In genomic region chr11:48675945-48676344, GRCh38 we compare ENCODE assay signal across 21 cellular contexts.
DNase-seq lines count a peak whose midpoint lies in the region; ATAC-seq, FAIRE-seq and TF ChIP-seq lines count a peak whose summit lies in the region.
"Had no signal": no experiment of that assay in that cellular context is flagged by ENCODE, and none has a peak within 500 bp of the region (broad histone marks: within the 10 kb centered on the region; RNA-seq: fewer than 3 reads in every experiment).

No MANE protein-coding gene starts in this region.

- POLR2A ChIA-PET in A549 (lab: Yijun Ruan, JAX), result no interaction called here
- POLR2A ChIA-PET in IMR-90 (lab: Charles Lee; ENCODE audit: unreplicated experiment), result no interaction called here

- H3K9me3 ChIP-seq in A549, result peaks cover 4% of the 10 kb centered on the region; the same call in 2 of the 3 replicates
- no peaks in the 10 kb centered on the region; the same call in 1 of the 2 replicates for H3K9me3 ChIP-seq in IMR-90 (ENCODE audit: control insufficient read depth, insufficient read depth, low read length)
- H3K9me3 ChIP-seq in liver (ENCODE audit: control insufficient read depth in 4 of 4, low read length in 3 of 4), result peaks cover 4 to 48% (median 8%) of the 10 kb centered on the region in 4 donors
- H3K9me3 ChIP-seq: Caco-2 had no signal

- H2AK5ac ChIP-seq in IMR-90 (ENCODE audit: low read depth, low read length), result no peak overlapping the region

- H4K5ac ChIP-seq in IMR-90 (ENCODE audit: low read depth, low read length), result no peak overlapping the region

- H3K4me3 Mint-ChIP-seq in HFFc6, result no peak overlapping the region
- H3K4me3 Mint-ChIP-seq: B cell; CD4-positive, alpha-beta T cell; CD8-positive, alpha-beta T cell had no signal

- TF ChIP-seq RAD21 in A549 (conservative IDR thresholded peaks at IDR 0.05 in 1 of 2, IDR thresholded peaks at IDR 0.05 in 1 of 2), result no peak
- TF ChIP-seq RAD21 in IMR-90 (IDR thresholded peaks at IDR 0.05; ENCODE audit: low read length), result no peak
- TF ChIP-seq RAD21 in liver (IDR thresholded peaks at IDR 0.05), result no peak

- no TSS peak for BruUV-seq in IMR-90 (replicated peaks; lab: Mats Ljungman, UMichigan)

- H3K27ac ChIP-seq in A549 (no peak overlapping the region), IMR-90 (ENCODE audit: insufficient read depth, low read length) (no peak overlapping the region), liver (ENCODE audit: low read depth in 1 of 2, low read length in 2 of 2) (no peak overlapping the region)
- H3K27ac ChIP-seq: BLaER1 treated with 17β-estradiol and CSF1 and Interleukin-3, amounts not matched to agents 10 nM and 100 nM; C4-2B had no signal

- H3K18ac ChIP-seq in IMR-90 (ENCODE audit: low read depth, low read length), result no peak overlapping the region

- peaks cover 80% of the 10 kb centered on the region for H3K9me3 Mint-ChIP-seq in HFFc6

- H3K4me2 ChIP-seq in A549, result no peak overlapping the region
- H3K4me2 ChIP-seq in IMR-90 (ENCODE audit: low read depth, low read length), result no peak overlapping the region
- H3K4me2 ChIP-seq: BLaER1 treated with 17β-estradiol and CSF1 and Interleukin-3, amounts not matched to agents 10 nM and 100 nM had no signal

- 11% methylated on average over 3 of the region's 3 CpGs for WGBS in A549 (ENCODE audit: missing lambda C conversion rate)
- WGBS in IMR-90 (ENCODE audit: extremely low coverage in 2 of 2, insufficient read length in 1 of 2), 2 experiments, result no CpG with 5 or more reads among the region's 3 CpGs
- 85% methylated on average over 3 of the region's 3 CpGs for WGBS in liver

- H4K20me1 ChIP-seq in IMR-90 (ENCODE audit: insufficient read depth, low read length), result no peaks in the 10 kb centered on the region
- H4K20me1 ChIP-seq: BLaER1 treated with 17β-estradiol and CSF1 and Interleukin-3, amounts not matched to agents 10 nM and 100 nM had no signal

- H3K9me1 ChIP-seq in IMR-90 (ENCODE audit: insufficient read depth, low read length), result no peaks in the 10 kb centered on the region

- TF ChIP-seq POLR2A in A549 (IDR thresholded peaks at IDR 0.05; ENCODE audit: low read length) (no peak), IMR-90 (IDR thresholded peaks at IDR 0.05; ENCODE audit: low read depth, low read length) (no peak)

- intact Hi-C loops in IMR-90 (cut with micrococcal nuclease), result no loop called here

- H3K36me3 Mint-ChIP-seq in HFFc6 (ENCODE audit: low read depth), result peaks cover 10% of the 10 kb centered on the region
- H3K36me3 Mint-ChIP-seq: CD8-positive, alpha-beta T cell had no signal

- TF ChIP-seq CTCF in A549 (IDR thresholded peaks at IDR 0.05) (no peak), IMR-90 (conservative IDR thresholded peaks at IDR 0.05; ENCODE audit: low read depth, low read length) (no peak), liver (IDR thresholded peaks at IDR 0.05; ENCODE audit: low read depth, low read length, missing input control) (no peak), HFFc6 (IDR thresholded peaks at IDR 0.05) (no peak)

- H2BK15ac ChIP-seq in IMR-90 (ENCODE audit: low read depth, low read length), result no peak overlapping the region

- H3K4me3 ChIP-seq in A549, result no peak overlapping the region
- H3K4me3 ChIP-seq in IMR-90 (ENCODE audit: insufficient read depth, low read depth, low read length), result no peak overlapping the region
- H3K4me3 ChIP-seq in liver (ENCODE audit: low read depth in 1 of 3, low read length in 3 of 3), result peak overlapping the region in 2 of 3 donors; percentile 11 to 41
- H3K4me3 ChIP-seq: BLaER1 treated with 17β-estradiol and CSF1 and Interleukin-3, amounts not matched to agents 10 nM and 100 nM had no signal

- no peak overlapping the region for H3K4ac ChIP-seq in IMR-90 (ENCODE audit: low read depth, low read length)

- no peak for FAIRE-seq in A549 (lab: Jason Lieb, UNC)
- FAIRE-seq: A204.1, D721Med, G401.6, GM12891, GM19239 had no signal

- ATAC-seq in A549 (no peak), IMR-90 (ENCODE audit: low read depth) (no peak)
- ATAC-seq: CD8-positive, alpha-beta T cell had no signal

- H2BK20ac ChIP-seq in IMR-90 (ENCODE audit: low read depth, low read length), result no peak overlapping the region

- TF ChIP-seq EP300 in A549 (IDR thresholded peaks at IDR 0.05), result no peak

- CTCF ChIA-PET in A549 (lab: Yijun Ruan, JAX) (no interaction called here), IMR-90 (lab: Yijun Ruan, JAX) (no interaction called here)

- H3K56ac ChIP-seq in IMR-90 (ENCODE audit: extremely low read depth, insufficient read depth, low read length), result no peak overlapping the region

- no peaks in the 10 kb centered on the region for H3K27me3 Mint-ChIP-seq in HFFc6 (ENCODE audit: insufficient read depth)
- H3K27me3 Mint-ChIP-seq: B cell; CD4-positive, alpha-beta T cell had no signal

- no peak overlapping the region for H4K8ac ChIP-seq in IMR-90 (ENCODE audit: low read depth in 2 of 2, low read length in 2 of 2)

- no peak overlapping the region for H2AK9ac ChIP-seq in IMR-90 (replicated peaks; ENCODE audit: low read depth, low read length, poor library complexity)

- H3K4me1 Mint-ChIP-seq in HFFc6 (ENCODE audit: low read depth), result no peaks in the 10 kb centered on the region
- H3K4me1 Mint-ChIP-seq: B cell had no signal

- dilution Hi-C loops in IMR-90 (cut with HindIII; ENCODE audit: low sequenced_read_pairs, unreplicated experiment), result no loop called here

- H2BK120ac ChIP-seq in IMR-90 (ENCODE audit: low read depth, low read length), result no peak overlapping the region

- H3K9ac ChIP-seq in IMR-90 (ENCODE audit: low read depth, low read length), result no peak overlapping the region
- H3K9ac ChIP-seq in liver (ENCODE audit: low read depth in 1 of 2, low read length in 2 of 2), result no peak overlapping the region
- H3K9ac ChIP-seq: BLaER1 treated with 17β-estradiol and CSF1 and Interleukin-3, amounts not matched to agents 10 nM and 100 nM had no signal

- H3K27me3 ChIP-seq in IMR-90 (ENCODE audit: control insufficient read depth, insufficient read depth, low read length), result no peaks in the 10 kb centered on the region
- no peaks in the 10 kb centered on the region for H3K27me3 ChIP-seq in liver (ENCODE audit: control insufficient read depth in 4 of 4, insufficient read depth in 4 of 4, low read length in 3 of 4)
- H3K27me3 ChIP-seq: BLaER1 treated with 17β-estradiol and CSF1 and Interleukin-3, amounts not matched to agents 10 nM and 100 nM had no signal

- no peak overlapping the region for H3K23ac ChIP-seq in IMR-90 (ENCODE audit: low read depth, low read length)

- H3K4me1 ChIP-seq in A549 (no peaks in the 10 kb centered on the region), IMR-90 (ENCODE audit: control insufficient read depth, insufficient read depth, low read length) (no peaks in the 10 kb centered on the region), liver (ENCODE audit: control insufficient read depth in 4 of 4, insufficient read depth in 4 of 4, low read length in 3 of 4) (no peaks in the 10 kb centered on the region)
- H3K4me1 ChIP-seq: BLaER1 treated with 17β-estradiol and CSF1 and Interleukin-3, amounts not matched to agents 10 nM and 100 nM; Caco-2 had no signal

- no peak overlapping the region for H3K27ac Mint-ChIP-seq in HFFc6
- H3K27ac Mint-ChIP-seq: B cell; CD4-positive, alpha-beta T cell; CD8-positive, alpha-beta T cell had no signal

- H2BK5ac ChIP-seq in IMR-90 (ENCODE audit: low read depth, low read length, poor library complexity, severe bottlenecking), result no peak overlapping the region

- DNase-seq in A549 (ENCODE audit: low read depth in 1 of 2, low spot score in 1 of 2) (no peak), IMR-90 (no peak), HFFc6 (no peak)
- no peak for DNase-seq in stimulated activated CD4-positive, alpha-beta T cell treated with anti-CD3 and anti-CD28 coated beads, Interleukin-2, amount 100 ng/mL, for 24 hours
- DNase-seq: 8988T; AML-193; Caco-2; Calu3; CD4-positive, alpha-beta T cell; CD8-positive, alpha-beta T cell; DMS79 treated with DMSO at 0.1 percent for 48 hours; GF-D8 had no signal

- no peaks in the 10 kb centered on the region for H3K79me1 ChIP-seq in IMR-90 (ENCODE audit: low read depth in 1 of 2, low read length in 2 of 2)

- H3K14ac ChIP-seq in IMR-90 (replicated peaks; ENCODE audit: low read depth, low read length), result no peak overlapping the region

- no peak overlapping the region for H2AFZ ChIP-seq in IMR-90 (replicated peaks; ENCODE audit: low read length, poor library complexity)

- H4K91ac ChIP-seq in IMR-90 (ENCODE audit: insufficient read depth, low read depth, low read length), result no peak overlapping the region

- no peaks in the 10 kb centered on the region for H3K36me3 ChIP-seq in IMR-90 (ENCODE audit: control insufficient read depth, insufficient read depth, low read length)
- no peaks in the 10 kb centered on the region for H3K36me3 ChIP-seq in liver (ENCODE audit: control insufficient read depth in 4 of 4, insufficient read depth in 3 of 4, low read depth in 1 of 4, low read length in 3 of 4)
- H3K36me3 ChIP-seq: BLaER1 treated with 17β-estradiol and CSF1 and Interleukin-3, amounts not matched to agents 10 nM and 100 nM had no signal

- in situ Hi-C loops in IMR-90 (cut with MboI; ENCODE audit: low sequenced_read_pairs), result no loop called here

TF ChIP-seq in A549, 52 proteins besides CTCF, POLR2A, EP300 and RAD21:
- TF ChIP-seq RFX5 (IDR thresholded peaks at IDR 0.05), result no peak
- TF ChIP-seq MAFK (IDR thresholded peaks at IDR 0.05; ENCODE audit: partially characterized antibody), result peak; percentile 71
TF ChIP-seq in A549: peak in this region for 1.

TF ChIP-seq in IMR-90, 13 proteins besides CTCF, POLR2A, EP300 and RAD21:
- TF ChIP-seq MAFK (IDR thresholded peaks at IDR 0.05; ENCODE audit: low read depth, low read length) (peak; percentile 74), ELK1 (IDR thresholded peaks at IDR 0.05; ENCODE audit: borderline replicate concordance, low read depth, low read length) (no peak)

TF ChIP-seq in liver, 16 proteins besides CTCF, POLR2A, EP300 and RAD21 (continues in another document):
- TF ChIP-seq TAF1 (conservative IDR thresholded peaks at IDR 0.05), result no peak

Comparison
In these comparisons a context has a peak if more than half of its experiments do, and no peak if none do; other contexts are left out.
1. H3K4me3 ChIP-seq: peak in liver (2 of 3); none in A549 (single experiment) and IMR-90 (single experiment).